ENCODE assay signal across 28 cellular contexts in the genomic region with DNA sequence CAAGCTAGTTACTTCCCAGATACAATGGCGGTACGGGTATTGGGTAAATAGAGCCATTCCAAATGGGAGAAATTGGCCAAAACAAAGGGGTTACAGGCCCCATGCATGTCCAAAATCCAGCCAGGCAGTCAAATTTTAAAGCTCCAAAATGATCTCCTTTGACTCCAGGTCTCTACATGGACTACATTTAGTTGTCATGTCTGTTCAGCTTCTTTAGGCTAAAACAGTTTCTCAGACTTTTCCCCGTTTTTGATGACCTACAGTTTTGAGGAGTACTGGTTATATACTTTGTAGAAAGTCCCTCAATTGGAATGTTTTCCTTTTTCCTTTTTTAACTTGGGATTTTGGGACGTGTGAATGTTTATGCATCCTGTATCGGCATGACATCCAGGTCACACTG.
"Had no signal": no experiment of that assay in that cellular context is flagged by ENCODE, and none has a peak within 500 bp of the region (broad histone marks: within the 10 kb centered on the region; RNA-seq: fewer than 3 reads in every experiment).

No MANE protein-coding gene starts in this region.

- H3K36me3 ChIP-seq: gastrocnemius medialis had no signal

- H3K4me3 ChIP-seq: body of pancreas, coronary artery, dorsolateral prefrontal cortex, gastrocnemius medialis had no signal

- H3K27ac Mint-ChIP-seq: activated CD4-positive, alpha-beta memory T cell treated with anti-CD3 and anti-CD28 coated beads for 36 hours; activated CD4-positive, alpha-beta T cell treated with anti-CD3 and anti-CD28 coated beads for 36 hours; activated CD4-positive, alpha-beta T cell treated with anti-CD3 and anti-CD28 coated beads, Interleukin-2, amount 10 ng/mL, durations not matched to agents 24 days and 14 days; activated CD8-positive, alpha-beta memory T cell treated with anti-CD3 and anti-CD28 coated beads, Interleukin-2, amount 10 ng/mL, durations not matched to agents 7 days and 5 days; activated CD8-positive, alpha-beta T cell treated with anti-CD3 and anti-CD28 coated beads, Interleukin-2, amount 10 ng/mL, durations not matched to agents 7 days and 5 days; activated naive CD8-positive, alpha-beta T cell; activated T-cell treated with anti-CD3 and anti-CD28 coated beads, Interleukin-2, amount 50 U/mL, for 24 hours; activated T-cell treated with anti-CD3 and anti-CD28 coated beads, Interleukin-2, amount 50 U/mL, for 72 hours; dendritic cell treated with granulocyte-macrophage colony-stimulating factor and Interleukin-4, amounts not matched to agents 40 ng/mL and 50 ng/mL, for 4 days; endodermal cell had no signal

- ATAC-seq: activated CD4-positive, alpha-beta T cell treated with anti-CD3 and anti-CD28 coated beads for 36 hours; activated CD8-positive, alpha-beta memory T cell treated with anti-CD3 and anti-CD28 coated beads, Interleukin-2, amount 10 ng/mL, durations not matched to agents 7 days and 5 days; activated CD8-positive, alpha-beta T cell treated with anti-CD3 and anti-CD28 coated beads, Interleukin-2, amount 10 ng/mL, durations not matched to agents 7 days and 5 days; activated T-cell treated with anti-CD3 and anti-CD28 coated beads, Interleukin-2, amount 50 U/mL, for 72 hours; body of pancreas; esophagus mucosa; foreskin keratinocyte; gastrocnemius medialis had no signal

- H3K27me3 Mint-ChIP-seq: activated CD4-positive, alpha-beta memory T cell treated with anti-CD3 and anti-CD28 coated beads for 36 hours; activated CD4-positive, alpha-beta T cell treated with anti-CD3 and anti-CD28 coated beads for 36 hours; activated CD8-positive, alpha-beta memory T cell treated with anti-CD3 and anti-CD28 coated beads, Interleukin-2, amount 10 ng/mL, durations not matched to agents 7 days and 5 days; activated naive CD8-positive, alpha-beta T cell; activated T-cell treated with anti-CD3 and anti-CD28 coated beads, Interleukin-2, amount 50 U/mL, for 24 hours had no signal

- H3K27me3 ChIP-seq: body of pancreas, dorsolateral prefrontal cortex, foreskin keratinocyte, gastrocnemius medialis had no signal

- DNase-seq: activated CD4-positive, alpha-beta memory T cell treated with anti-CD3 and anti-CD28 coated beads for 36 hours; activated CD4-positive, alpha-beta T cell treated with anti-CD3 and anti-CD28 coated beads for 36 hours; activated CD4-positive, alpha-beta T cell treated with anti-CD3 and anti-CD28 coated beads, Interleukin-2, amount 10 ng/mL, durations not matched to agents 24 days and 14 days; activated CD4-positive, CD25-positive, alpha-beta regulatory T cell; activated CD4-positive, CD25-positive, alpha-beta regulatory T cell treated with anti-CD3 and anti-CD28 coated beads, Interleukin-2, amount 50 U/mL, for 72 hours; activated CD8-positive, alpha-beta memory T cell treated with anti-CD3 and anti-CD28 coated beads, Interleukin-2, amount 10 ng/mL, durations not matched to agents 7 days and 5 days; activated CD8-positive, alpha-beta memory T cell treated with anti-CD3 and anti-CD28 coated beads, Interleukin-2, amount 50 U/mL, for 4 hours; activated CD8-positive, alpha-beta T cell treated with anti-CD3 and anti-CD28 coated beads, Interleukin-2, amount 10 ng/mL, durations not matched to agents 7 days and 5 days; activated gamma-delta T cell; activated naive CD4-positive, alpha-beta T cell; activated naive CD4-positive, alpha-beta T cell treated with anti-CD3 and anti-CD28 coated beads, Interleukin-2, amount 50 U/mL, for 16 hours; activated T-cell treated with anti-CD3 and anti-CD28 coated beads for 4 hours; activated T-cell treated with anti-CD3 and anti-CD28 coated beads, Interleukin-2, amount 50 U/mL, for 24 hours; activated T-cell treated with anti-CD3 and anti-CD28 coated beads, Interleukin-2, amount 50 U/mL, for 72 hours; amniotic stem cell; anterior cingulate cortex; body of pancreas; caudate nucleus; dorsolateral prefrontal cortex; effector memory CD4-positive, alpha-beta T cell; endodermal cell; foreskin keratinocyte; gastrocnemius medialis; T-helper 2 cell had no signal

- H3K27ac ChIP-seq: body of pancreas, dorsolateral prefrontal cortex, foreskin keratinocyte, gastrocnemius medialis had no signal

- H3K9me3 Mint-ChIP-seq: activated T-cell treated with anti-CD3 and anti-CD28 coated beads, Interleukin-2, amount 50 U/mL, for 72 hours; dendritic cell treated with granulocyte-macrophage colony-stimulating factor and Interleukin-4, amounts not matched to agents 40 ng/mL and 50 ng/mL, for 4 days had no signal

- H3K9me3 ChIP-seq: body of pancreas, gastrocnemius medialis had no signal

- H3K4me3 Mint-ChIP-seq: activated CD4-positive, alpha-beta memory T cell treated with anti-CD3 and anti-CD28 coated beads for 36 hours; activated CD4-positive, alpha-beta T cell treated with anti-CD3 and anti-CD28 coated beads for 36 hours; activated CD4-positive, alpha-beta T cell treated with anti-CD3 and anti-CD28 coated beads, Interleukin-2, amount 10 ng/mL, durations not matched to agents 24 days and 14 days; activated CD8-positive, alpha-beta memory T cell treated with anti-CD3 and anti-CD28 coated beads, Interleukin-2, amount 10 ng/mL, durations not matched to agents 7 days and 5 days; activated CD8-positive, alpha-beta T cell treated with anti-CD3 and anti-CD28 coated beads, Interleukin-2, amount 10 ng/mL, durations not matched to agents 7 days and 5 days; activated naive CD8-positive, alpha-beta T cell; activated T-cell treated with anti-CD3 and anti-CD28 coated beads, Interleukin-2, amount 50 U/mL, for 24 hours; activated T-cell treated with anti-CD3 and anti-CD28 coated beads, Interleukin-2, amount 50 U/mL, for 72 hours; dendritic cell treated with granulocyte-macrophage colony-stimulating factor and Interleukin-4, amounts not matched to agents 40 ng/mL and 50 ng/mL, for 4 days; endodermal cell had no signal
